ENCODE assay signal across 2 cellular contexts in genomic region chr19:730382-730668, GRCh38.
A peak's percentile ranks its signal among the peaks of the same experiment; 100 is the strongest.
TF ChIP-seq lines count a peak whose summit lies in the region.

No MANE protein-coding gene starts in this region.

TF ChIP-seq in liver, 16 proteins besides CTCF, POLR2A, EP300 and RAD21:
- TF ChIP-seq GABPA (IDR thresholded peaks at IDR 0.05 in 1 of 2, conservative IDR thresholded peaks at IDR 0.05 in 1 of 2): no peak
- peak in 1 of 2 donors; percentile 26 for TF ChIP-seq JUND (IDR thresholded peaks at IDR 0.05)
- peak; percentile 85 for TF ChIP-seq NR2F2 (IDR thresholded peaks at IDR 0.05)
- TF ChIP-seq TAF1 (conservative IDR thresholded peaks at IDR 0.05): no peak
- no peak for TF ChIP-seq MAX (IDR thresholded peaks at IDR 0.05)

TF ChIP-seq in HepG2, 621 proteins besides CTCF, POLR2A, EP300 and RAD21:
- TF ChIP-seq ZNF501 (CRISPR knock-in tag; IDR thresholded peaks at IDR 0.05): no peak
- TF ChIP-seq, protein P1, sequence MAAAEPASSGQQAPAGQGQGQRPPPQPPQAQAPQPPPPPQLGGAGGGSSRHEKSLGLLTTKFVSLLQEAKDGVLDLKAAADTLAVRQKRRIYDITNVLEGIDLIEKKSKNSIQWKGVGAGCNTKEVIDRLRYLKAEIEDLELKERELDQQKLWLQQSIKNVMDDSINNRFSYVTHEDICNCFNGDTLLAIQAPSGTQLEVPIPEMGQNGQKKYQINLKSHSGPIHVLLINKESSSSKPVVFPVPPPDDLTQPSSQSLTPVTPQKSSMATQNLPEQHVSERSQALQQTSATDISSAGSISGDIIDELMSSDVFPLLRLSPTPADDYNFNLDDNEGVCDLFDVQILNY (CRISPR knock-in tag; conservative IDR thresholded peaks at IDR 0.05): no peak
- no peak for TF ChIP-seq HDAC2 (CRISPR knock-in tag; IDR thresholded peaks at IDR 0.05)
- no peak for TF ChIP-seq PITX1 (CRISPR knock-in tag; IDR thresholded peaks at IDR 0.05)
- no peak for TF ChIP-seq ZNF350 (CRISPR knock-in tag; IDR thresholded peaks at IDR 0.05; ENCODE audit: borderline replicate concordance, low read depth)
- no peak for TF ChIP-seq HHEX (CRISPR knock-in tag; IDR thresholded peaks at IDR 0.05)
- TF ChIP-seq, protein P2, sequence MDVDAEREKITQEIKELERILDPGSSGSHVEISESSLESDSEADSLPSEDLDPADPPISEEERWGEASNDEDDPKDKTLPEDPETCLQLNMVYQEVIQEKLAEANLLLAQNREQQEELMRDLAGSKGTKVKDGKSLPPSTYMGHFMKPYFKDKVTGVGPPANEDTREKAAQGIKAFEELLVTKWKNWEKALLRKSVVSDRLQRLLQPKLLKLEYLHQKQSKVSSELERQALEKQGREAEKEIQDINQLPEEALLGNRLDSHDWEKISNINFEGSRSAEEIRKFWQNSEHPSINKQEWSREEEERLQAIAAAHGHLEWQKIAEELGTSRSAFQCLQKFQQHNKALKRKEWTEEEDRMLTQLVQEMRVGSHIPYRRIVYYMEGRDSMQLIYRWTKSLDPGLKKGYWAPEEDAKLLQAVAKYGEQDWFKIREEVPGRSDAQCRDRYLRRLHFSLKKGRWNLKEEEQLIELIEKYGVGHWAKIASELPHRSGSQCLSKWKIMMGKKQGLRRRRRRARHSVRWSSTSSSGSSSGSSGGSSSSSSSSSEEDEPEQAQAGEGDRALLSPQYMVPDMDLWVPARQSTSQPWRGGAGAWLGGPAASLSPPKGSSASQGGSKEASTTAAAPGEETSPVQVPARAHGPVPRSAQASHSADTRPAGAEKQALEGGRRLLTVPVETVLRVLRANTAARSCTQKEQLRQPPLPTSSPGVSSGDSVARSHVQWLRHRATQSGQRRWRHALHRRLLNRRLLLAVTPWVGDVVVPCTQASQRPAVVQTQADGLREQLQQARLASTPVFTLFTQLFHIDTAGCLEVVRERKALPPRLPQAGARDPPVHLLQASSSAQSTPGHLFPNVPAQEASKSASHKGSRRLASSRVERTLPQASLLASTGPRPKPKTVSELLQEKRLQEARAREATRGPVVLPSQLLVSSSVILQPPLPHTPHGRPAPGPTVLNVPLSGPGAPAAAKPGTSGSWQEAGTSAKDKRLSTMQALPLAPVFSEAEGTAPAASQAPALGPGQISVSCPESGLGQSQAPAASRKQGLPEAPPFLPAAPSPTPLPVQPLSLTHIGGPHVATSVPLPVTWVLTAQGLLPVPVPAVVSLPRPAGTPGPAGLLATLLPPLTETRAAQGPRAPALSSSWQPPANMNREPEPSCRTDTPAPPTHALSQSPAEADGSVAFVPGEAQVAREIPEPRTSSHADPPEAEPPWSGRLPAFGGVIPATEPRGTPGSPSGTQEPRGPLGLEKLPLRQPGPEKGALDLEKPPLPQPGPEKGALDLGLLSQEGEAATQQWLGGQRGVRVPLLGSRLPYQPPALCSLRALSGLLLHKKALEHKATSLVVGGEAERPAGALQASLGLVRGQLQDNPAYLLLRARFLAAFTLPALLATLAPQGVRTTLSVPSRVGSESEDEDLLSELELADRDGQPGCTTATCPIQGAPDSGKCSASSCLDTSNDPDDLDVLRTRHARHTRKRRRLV (CRISPR knock-in tag; IDR thresholded peaks at IDR 0.05): no peak
